In genomic region chr12:15701721-15702156, GRCh38 we compare ENCODE assay signal across 9 cellular contexts.
A peak's percentile ranks its signal among the peaks of the same experiment; 100 is the strongest.
DNase-seq lines count a peak whose midpoint lies in the region; ATAC-seq and TF ChIP-seq lines count a peak whose summit lies in the region.
"Had no signal": no experiment of that assay in that cellular context is flagged by ENCODE, and none has a peak within 500 bp of the region (broad histone marks: within the 10 kb centered on the region; RNA-seq: fewer than 3 reads in every experiment).

No MANE protein-coding gene starts in this region.

- no peak overlapping the region for H3K9ac ChIP-seq in colonic mucosa (ENCODE audit: low read depth in 2 of 2, low read length in 2 of 2)
- peak overlapping the region in 1 of 2 donors; percentile 3 for H3K9ac ChIP-seq in mucosa of rectum (ENCODE audit: low read depth in 1 of 2, low read length in 2 of 2)

- H3K4me1 ChIP-seq in colonic mucosa (peaks cover 5% of the 10 kb centered on the region), mucosa of rectum (ENCODE audit: control insufficient read depth in 2 of 2, insufficient read depth in 2 of 2, low read length in 2 of 2) (peaks cover 7 to 34% of the 10 kb centered on the region in 2 donors)

- no peaks in the 10 kb centered on the region for H3K36me3 ChIP-seq in colonic mucosa
- no peaks in the 10 kb centered on the region for H3K36me3 ChIP-seq in mucosa of rectum (ENCODE audit: control insufficient read depth in 2 of 2, insufficient read depth in 2 of 2, low read length in 2 of 2)

- intact Hi-C loops in natural killer cell (cut with micrococcal nuclease): no loop called here
- intact Hi-C loops in colonic mucosa (cut with DNase I): no loop called here

- H3K27ac ChIP-seq in colonic mucosa (peak overlapping the region; percentile 56), mucosa of rectum (ENCODE audit: low read depth in 2 of 2, low read length in 2 of 2) (peak overlapping the region; percentile 12 to 40)

- no peak for DNase-seq in natural killer cell treated with Interleukin-12 subunit alpha and Interleukin-12 subunit beta and Interleukin-15 and Interleukin-18, amount 100 ng/mL, for 72 hours (ENCODE audit: low spot score)
- DNase-seq in natural killer cell (no peak), colonic mucosa (no peak), RKO (ENCODE audit: low spot score) (no peak), hypothalamus (lab: John Stamatoyannopoulos, UW) (no peak)
- no peak for DNase-seq in activated CD8-positive, alpha-beta memory T cell treated with anti-CD3 and anti-CD28 coated beads, Interleukin-2, amount 50 U/mL, for 4 hours
- no peak for DNase-seq in NK-92 treated with Interleukin-12 subunit alpha and Interleukin-12 subunit beta, amount 100 ng/mL, for 24 hours (lab: John Stamatoyannopoulos, UW)
- DNase-seq: foreskin melanocyte had no signal

- peaks cover 6% of the 10 kb centered on the region for H3K9me3 Mint-ChIP-seq in natural killer cell treated with Interleukin-12 subunit alpha and Interleukin-12 subunit beta and Interleukin-15 and Interleukin-18, amount 100 ng/mL, for 72 hours
- no peaks in the 10 kb centered on the region for H3K9me3 Mint-ChIP-seq in natural killer cell

- H3K27ac Mint-ChIP-seq in natural killer cell treated with Interleukin-12 subunit alpha and Interleukin-12 subunit beta and Interleukin-15 and Interleukin-18, amount 100 ng/mL, for 72 hours: peak overlapping the region; percentile 89 to 93
- H3K27ac Mint-ChIP-seq in natural killer cell: peak overlapping the region in 1 of 2 donors; percentile 32

- peaks cover 6% of the 10 kb centered on the region for H3K36me3 Mint-ChIP-seq in natural killer cell treated with Interleukin-12 subunit alpha and Interleukin-12 subunit beta and Interleukin-15 and Interleukin-18, amount 100 ng/mL, for 72 hours
- H3K36me3 Mint-ChIP-seq in natural killer cell: no peaks in the 10 kb centered on the region

- H3K4me1 Mint-ChIP-seq in natural killer cell treated with Interleukin-12 subunit alpha and Interleukin-12 subunit beta and Interleukin-15 and Interleukin-18, amount 100 ng/mL, for 72 hours (ENCODE audit: low read depth in 2 of 2): peaks cover 21 to 38% of the 10 kb centered on the region in 2 donors
- H3K4me1 Mint-ChIP-seq in natural killer cell: peaks cover 15 to 26% of the 10 kb centered on the region in 2 donors

- H3K27me3 ChIP-seq in colonic mucosa: no peaks in the 10 kb centered on the region
- no peaks in the 10 kb centered on the region for H3K27me3 ChIP-seq in mucosa of rectum (ENCODE audit: control insufficient read depth in 2 of 2, insufficient read depth in 2 of 2, low read length in 2 of 2)

- no peak for ATAC-seq in natural killer cell treated with Interleukin-12 subunit alpha and Interleukin-12 subunit beta and Interleukin-15 and Interleukin-18, amount 100 ng/mL, for 72 hours
- no peak for ATAC-seq in natural killer cell

- TF ChIP-seq CTCF in natural killer cell (IDR thresholded peaks at IDR 0.05) (no peak), colonic mucosa (IDR thresholded peaks at IDR 0.05) (no peak)

- H3K4me3 ChIP-seq in colonic mucosa (no peak overlapping the region), mucosa of rectum (ENCODE audit: low read length in 2 of 2) (no peak overlapping the region)

- peaks cover 2 to 7% of the 10 kb centered on the region in 2 donors for H3K27me3 Mint-ChIP-seq in natural killer cell treated with Interleukin-12 subunit alpha and Interleukin-12 subunit beta and Interleukin-15 and Interleukin-18, amount 100 ng/mL, for 72 hours
- H3K27me3 Mint-ChIP-seq in natural killer cell (ENCODE audit: low read depth in 2 of 2): peaks cover 0 to 3% of the 10 kb centered on the region in 2 donors

- H3K9me3 ChIP-seq in colonic mucosa: no peaks in the 10 kb centered on the region
- no peaks in the 10 kb centered on the region for H3K9me3 ChIP-seq in mucosa of rectum (ENCODE audit: control insufficient read depth in 2 of 2, low read length in 2 of 2)

- H3K4me3 Mint-ChIP-seq in natural killer cell treated with Interleukin-12 subunit alpha and Interleukin-12 subunit beta and Interleukin-15 and Interleukin-18, amount 100 ng/mL, for 72 hours: no peak overlapping the region
- H3K4me3 Mint-ChIP-seq in natural killer cell: no peak overlapping the region
